In the genomic region with DNA sequence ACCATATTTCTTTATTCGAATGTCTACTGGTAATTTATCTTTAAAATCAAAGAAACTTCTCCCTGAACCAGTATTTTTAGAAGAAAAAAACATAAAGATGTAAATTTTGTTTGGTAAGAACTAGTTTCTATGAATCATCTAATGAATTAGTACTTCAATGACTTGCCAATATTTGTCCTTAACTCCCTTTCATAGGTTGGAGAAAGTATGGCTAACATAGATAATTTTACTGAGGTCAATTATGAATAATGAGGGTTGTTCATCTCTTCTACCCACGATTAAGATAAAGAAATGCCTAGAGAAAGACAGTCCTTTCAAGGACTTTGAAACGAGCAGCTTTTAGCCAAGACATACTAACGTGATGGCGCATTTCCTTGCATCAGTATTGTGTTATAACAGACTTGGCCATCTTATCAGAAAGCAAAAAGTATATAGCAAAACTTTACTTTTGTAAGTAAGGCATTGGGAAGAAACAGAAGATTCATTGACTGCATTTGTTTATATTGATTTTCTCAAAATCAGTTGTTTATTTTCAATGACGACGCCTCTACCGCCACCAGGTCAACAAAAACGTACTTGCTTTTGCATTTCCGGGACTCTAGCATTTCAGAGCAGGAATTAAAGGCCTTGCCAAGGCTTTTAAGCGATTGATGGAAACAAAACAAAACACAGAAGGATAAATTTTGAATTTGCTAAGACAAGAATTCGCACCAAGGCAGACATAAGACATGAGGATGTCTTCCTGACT, we compare ENCODE assay signal across 8 cellular contexts. TPM values are rescaled to one million over a fixed set of nuclear protein-coding genes. Genes with fewer than 3 reads are reported as not detected.
A peak's percentile ranks its signal among the peaks of the same experiment; 100 is the strongest.
DNase-seq lines count a peak whose midpoint lies in the region; ATAC-seq, FAIRE-seq and TF ChIP-seq lines count a peak whose summit lies in the region.

No MANE protein-coding gene starts in this region.

- ATAC-seq in heart right ventricle (peak in 1 of 8 donors; percentile 12), HG02973 (IDR thresholded peaks at IDR 0.05; ENCODE audit: unreplicated experiment) (peak; percentile 19), RWPE2 (ENCODE audit: low read depth) (no peak), pancreas (peak; percentile 16 to 24 (median 16))

- intact Hi-C loops in heart right ventricle (cut with DNase I) (loop anchor here in 4 of 10 donors (10.0 kb wide), 1 partner anchor 154 kb away; no protein-coding TSS in a partner anchor), cardiac septum (cut with DNase I) (loop anchor here (1.0 to 2.0 kb wide), 2 partner anchors 29 to 148 kb away; a partner anchor contains a TSS), pancreas (cut with DNase I) (no loop called here)

- TF ChIP-seq CTCF in heart right ventricle (IDR thresholded peaks at IDR 0.05) = no peak
- TF ChIP-seq CTCF in RWPE2 (IDR thresholded peaks at IDR 0.05; ENCODE audit: poor library complexity, severe bottlenecking) = no peak
- TF ChIP-seq CTCF in epithelial cell of proximal tubule (conservative IDR thresholded peaks at IDR 0.05; ENCODE audit: low read depth, low read length) = peak; percentile 2
- TF ChIP-seq CTCF in pancreas (IDR thresholded peaks at IDR 0.05) = no peak

- peak overlapping the region; percentile 86 to 99 (median 94) for H3K27ac ChIP-seq in heart right ventricle
- H3K27ac ChIP-seq in RWPE2 (ENCODE audit: poor library complexity, severe bottlenecking) = peak overlapping the region; percentile 72
- H3K27ac ChIP-seq in pancreas = peak overlapping the region; percentile 88 to 98 (median 98)

- H3K9me3 ChIP-seq in heart right ventricle = no peaks in the 10 kb centered on the region
- H3K9me3 ChIP-seq in RWPE2 (ENCODE audit: severe bottlenecking) = no peaks in the 10 kb centered on the region
- H3K9me3 ChIP-seq in pancreas = no peaks in the 10 kb centered on the region

- H3K27me3 ChIP-seq in heart right ventricle = no peaks in the 10 kb centered on the region
- H3K27me3 ChIP-seq in RWPE2 (ENCODE audit: insufficient read depth, poor library complexity, severe bottlenecking) = no peaks in the 10 kb centered on the region
- no peaks in the 10 kb centered on the region for H3K27me3 ChIP-seq in pancreas

- DNase-seq in heart right ventricle = no peak
- no peak for DNase-seq in cardiac septum (ENCODE audit: low spot score)
- no peak for DNase-seq in RWPE2 (ENCODE audit: low spot score)
- no peak for DNase-seq in epithelial cell of proximal tubule (ENCODE audit: low read depth)
- no peak for DNase-seq in pancreas
- no peak for DNase-seq in GM19240 (ENCODE audit: insufficient read length, low spot score)
- no peak for DNase-seq in SIG-M5 (lab: John Stamatoyannopoulos, UW)

- peak; percentile 29 for FAIRE-seq in pancreas (lab: Jason Lieb, UNC)

- WGBS in heart right ventricle, 2 donors = 30 to 37% methylated on average over 12 of the region's 12 CpGs
- WGBS in pancreas, 2 donors = 6 to 9% methylated on average over 12 of the region's 12 CpGs

- H3K4me1 ChIP-seq in heart right ventricle (peaks cover 0 to 25% (median 12%) of the 10 kb centered on the region in 9 donors), RWPE2 (ENCODE audit: insufficient read depth, poor library complexity, severe bottlenecking) (peaks cover 16% of the 10 kb centered on the region), pancreas (peaks cover 0 to 18% (median 7%) of the 10 kb centered on the region in 3 donors)

- H3K4me3 ChIP-seq in heart right ventricle (peak overlapping the region; percentile 53 to 97 (median 90)), RWPE2 (ENCODE audit: severe bottlenecking) (peak overlapping the region; percentile 65), epithelial cell of proximal tubule (ENCODE audit: low read depth, low read length) (peak overlapping the region; percentile 90), pancreas (peak overlapping the region; percentile 80 to 93 (median 92))

- H3K36me3 ChIP-seq in heart right ventricle (peaks cover 0 to under 1% (median 0%) of the 10 kb centered on the region in 9 donors), RWPE2 (ENCODE audit: low read depth) (no peaks in the 10 kb centered on the region), pancreas (no peaks in the 10 kb centered on the region)

RNA-seq across cellular contexts. Expression of a gene that starts 1.0 kb away (rescaled TPM):
- 1 to 10 TPM in 9 of 10 donors, under 1 TPM in 1; 0.96 to 2.9 (median 1.8) TPM for total RNA-seq in heart right ventricle
- polyA plus RNA-seq in heart right ventricle = 1 to 10 TPM; 1.1 to 1.7 TPM
- 1.5 TPM for total RNA-seq in cardiac septum
- total RNA-seq in epithelial cell of proximal tubule = 0.87 and 0.98 TPM in 2 replicates
- 1 to 10 TPM; 2.6 to 4.2 (median 3.3) TPM for total RNA-seq in pancreas
- 1 to 10 TPM; 1.4 to 2.3 TPM for polyA plus RNA-seq in pancreas

RNA-seq across cellular contexts. Expression of a gene that starts 28.8 kb away (rescaled TPM):
- 10 to 100 TPM in 1 of 10 donors, 1 to 10 TPM in 9; 2.3 to 12.8 (median 3.6) TPM for total RNA-seq in heart right ventricle
- 1 to 10 TPM; 3.7 to 4.8 TPM for polyA plus RNA-seq in heart right ventricle
- total RNA-seq in cardiac septum = 3.1 TPM
- total RNA-seq in epithelial cell of proximal tubule = 16.2 and 26.8 TPM in 2 replicates
- 10 to 100 TPM in 1 of 6 donors, 1 to 10 TPM in 5; 3.2 to 11.4 (median 4.3) TPM for total RNA-seq in pancreas
- 1 to 10 TPM; 5.0 to 6.3 TPM for polyA plus RNA-seq in pancreas
